13 cellular contexts compared by ENCODE assay signal in the genomic region with DNA sequence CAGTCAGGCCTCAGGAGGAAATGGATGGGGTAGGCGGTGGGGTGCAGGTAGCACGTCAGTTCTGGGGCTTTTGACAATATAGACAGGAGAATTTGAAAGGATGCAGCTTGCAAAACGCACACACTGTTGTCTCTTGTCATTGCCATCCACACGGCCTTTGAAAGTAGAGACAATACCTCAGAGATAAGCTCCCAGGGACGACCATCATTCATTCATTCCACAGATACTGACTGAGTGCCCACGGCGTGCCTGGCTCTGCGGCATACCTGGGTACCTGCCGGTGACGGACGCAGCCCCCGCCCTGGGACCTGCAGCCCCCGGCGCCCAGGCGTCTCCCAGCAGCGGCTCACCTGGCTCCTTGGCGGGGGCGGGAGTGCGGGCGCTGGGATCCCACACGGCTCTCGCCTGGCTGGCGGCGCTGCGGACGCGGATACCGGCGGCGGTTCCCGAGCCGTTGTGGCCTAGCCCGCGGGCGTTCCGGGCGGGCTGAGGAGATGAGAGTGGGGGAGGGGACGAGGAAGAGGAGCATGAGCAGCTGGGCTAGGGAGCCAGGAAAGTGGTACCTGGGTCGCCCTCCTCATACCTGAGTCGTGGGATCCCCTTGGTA. TPM values are rescaled to one million over a fixed set of nuclear protein-coding genes. Genes with fewer than 3 reads are reported as not detected.
DNase-seq lines count a peak whose midpoint lies in the region; ATAC-seq, FAIRE-seq and TF ChIP-seq lines count a peak whose summit lies in the region.
"Had no signal": no experiment of that assay in that cellular context is flagged by ENCODE, and none has a peak within 500 bp of the region (broad histone marks: within the 10 kb centered on the region; RNA-seq: fewer than 3 reads in every experiment).

A gene with protein sequence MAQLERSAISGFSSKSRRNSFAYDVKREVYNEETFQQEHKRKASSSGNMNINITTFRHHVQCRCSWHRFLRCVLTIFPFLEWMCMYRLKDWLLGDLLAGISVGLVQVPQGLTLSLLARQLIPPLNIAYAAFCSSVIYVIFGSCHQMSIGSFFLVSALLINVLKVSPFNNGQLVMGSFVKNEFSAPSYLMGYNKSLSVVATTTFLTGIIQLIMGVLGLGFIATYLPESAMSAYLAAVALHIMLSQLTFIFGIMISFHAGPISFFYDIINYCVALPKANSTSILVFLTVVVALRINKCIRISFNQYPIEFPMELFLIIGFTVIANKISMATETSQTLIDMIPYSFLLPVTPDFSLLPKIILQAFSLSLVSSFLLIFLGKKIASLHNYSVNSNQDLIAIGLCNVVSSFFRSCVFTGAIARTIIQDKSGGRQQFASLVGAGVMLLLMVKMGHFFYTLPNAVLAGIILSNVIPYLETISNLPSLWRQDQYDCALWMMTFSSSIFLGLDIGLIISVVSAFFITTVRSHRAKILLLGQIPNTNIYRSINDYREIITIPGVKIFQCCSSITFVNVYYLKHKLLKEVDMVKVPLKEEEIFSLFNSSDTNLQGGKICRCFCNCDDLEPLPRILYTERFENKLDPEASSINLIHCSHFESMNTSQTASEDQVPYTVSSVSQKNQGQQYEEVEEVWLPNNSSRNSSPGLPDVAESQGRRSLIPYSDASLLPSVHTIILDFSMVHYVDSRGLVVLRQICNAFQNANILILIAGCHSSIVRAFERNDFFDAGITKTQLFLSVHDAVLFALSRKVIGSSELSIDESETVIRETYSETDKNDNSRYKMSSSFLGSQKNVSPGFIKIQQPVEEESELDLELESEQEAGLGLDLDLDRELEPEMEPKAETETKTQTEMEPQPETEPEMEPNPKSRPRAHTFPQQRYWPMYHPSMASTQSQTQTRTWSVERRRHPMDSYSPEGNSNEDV (minus strand): TSS at position 488 of the 607 bp plus-strand sequence. CDS start 4,934 bp downstream, outside the sequence.

- no peak within 1 kb of the TSS for H3K27ac ChIP-seq in GM23338 (ENCODE audit: low read depth)
- H3K27ac ChIP-seq in adipose tissue (ENCODE audit: low read depth, low read length) = peak within 1 kb of the TSS; percentile 28
- H3K27ac ChIP-seq: esophagus muscularis mucosa had no signal

- no peaks in the 10 kb centered on the region for H3K36me3 ChIP-seq in GM23338 (ENCODE audit: insufficient read depth)
- H3K36me3 ChIP-seq: esophagus muscularis mucosa, left lung had no signal

- peaks cover 38% of the 10 kb centered on the region for H3K4me1 Mint-ChIP-seq in GM23338

- intact Hi-C loops in posterior cingulate gyrus (cut with DNase I) = no loop called here

- ATAC-seq in GM23338 = peak; percentile 21
- ATAC-seq in HG03139 (IDR thresholded peaks at IDR 0.05; ENCODE audit: unreplicated experiment) = no peak
- ATAC-seq in GM19023 (IDR thresholded peaks at IDR 0.05; ENCODE audit: unreplicated experiment) = no peak
- ATAC-seq: left lung had no signal

- peak within 1 kb of the TSS; percentile 84 for H3K4me2 ChIP-seq in GM23338

- peaks cover 6% of the 10 kb centered on the region; the same call in 1 of the 2 replicates for H3F3A ChIP-seq in GM23338 (replicated peaks; ENCODE audit: low read depth)

- FAIRE-seq in RCC 7860 (lab: Jason Lieb, UNC) = no peak

- H3K27me3 ChIP-seq in GM23338 (ENCODE audit: insufficient read depth) = peaks cover 4% of the 10 kb centered on the region; the same call in 1 of the 2 replicates

- DNase-seq in GM23338 (ENCODE audit: low spot score) (peak; percentile 60), posterior cingulate gyrus (peak in 6 of 10 donors; percentile 10 to 86 (median 33)), RCC 7860 (ENCODE audit: low spot score) (no peak)
- no peak for DNase-seq in activated CD8-positive, alpha-beta memory T cell treated with anti-CD3 and anti-CD28 coated beads, Interleukin-2, amount 50 U/mL, for 48 hours
- DNase-seq: CD8-positive, alpha-beta memory T cell; NCI-H1105 had no signal

- H3K9me3 Mint-ChIP-seq in GM23338 = no peaks in the 10 kb centered on the region
- H3K9me3 Mint-ChIP-seq: CD8-positive, alpha-beta memory T cell; T-helper 1 cell treated with Interleukin-12 subunit alpha and Interleukin-12 subunit beta and Interleukin-4 antibody, amounts not matched to agents 30 μg/mL and 1 μg/mL, for 36 hours had no signal

- peaks cover 12% of the 10 kb centered on the region for H3K27me3 Mint-ChIP-seq in GM23338 (ENCODE audit: insufficient read depth, low read depth, poor library complexity)

- no peak for TF ChIP-seq CTCF in GM23338 (conservative IDR thresholded peaks at IDR 0.05; ENCODE audit: low read depth in 2 of 2)

- peak within 1 kb of the TSS; percentile 60 for H3K4me3 ChIP-seq in GM23338
- H3K4me3 ChIP-seq in iPS-11a (ENCODE audit: low read depth, low read length) = peak within 1 kb of the TSS; percentile 29
- H3K4me3 ChIP-seq: esophagus muscularis mucosa had no signal

- 18 to 28% (median 22%) methylated on average over 34 to 40 of the region's 40 CpGs for WGBS in adipose tissue, 3 donors

- peaks cover 10% of the 10 kb centered on the region for H3K79me2 ChIP-seq in GM23338 (replicated peaks; ENCODE audit: insufficient read depth)

- no peaks in the 10 kb centered on the region for H3K36me3 Mint-ChIP-seq in GM23338 (ENCODE audit: low read depth)

- H3K27ac Mint-ChIP-seq in GM23338 = no peak within 1 kb of the TSS
- H3K27ac Mint-ChIP-seq: T-helper 1 cell treated with Interleukin-12 subunit alpha and Interleukin-12 subunit beta and Interleukin-4 antibody, amounts not matched to agents 30 μg/mL and 1 μg/mL, for 36 hours had no signal

- no peaks in the 10 kb centered on the region for H3K9me2 ChIP-seq in GM23338 (ENCODE audit: insufficient read depth)

- peaks cover 28% of the 10 kb centered on the region for H3K4me1 ChIP-seq in GM23338 (ENCODE audit: insufficient read depth)

- H2AFZ ChIP-seq in GM23338 = peak within 1 kb of the TSS; percentile 87

- H4K20me1 ChIP-seq in GM23338 (replicated peaks; ENCODE audit: insufficient read depth) = no peaks in the 10 kb centered on the region

- peak within 1 kb of the TSS; percentile 79 for H3K4me3 Mint-ChIP-seq in GM23338
- H3K4me3 Mint-ChIP-seq: CD8-positive, alpha-beta memory T cell; T-helper 1 cell treated with Interleukin-12 subunit alpha and Interleukin-12 subunit beta and Interleukin-4 antibody, amounts not matched to agents 30 μg/mL and 1 μg/mL, for 36 hours had no signal

TF ChIP-seq in GM23338, 12 proteins besides CTCF, POLR2A, EP300 and RAD21 (continues in another document):
- TF ChIP-seq NANOG (IDR thresholded peaks at IDR 0.05; ENCODE audit: borderline replicate concordance) = no peak
- TF ChIP-seq, protein P1, sequence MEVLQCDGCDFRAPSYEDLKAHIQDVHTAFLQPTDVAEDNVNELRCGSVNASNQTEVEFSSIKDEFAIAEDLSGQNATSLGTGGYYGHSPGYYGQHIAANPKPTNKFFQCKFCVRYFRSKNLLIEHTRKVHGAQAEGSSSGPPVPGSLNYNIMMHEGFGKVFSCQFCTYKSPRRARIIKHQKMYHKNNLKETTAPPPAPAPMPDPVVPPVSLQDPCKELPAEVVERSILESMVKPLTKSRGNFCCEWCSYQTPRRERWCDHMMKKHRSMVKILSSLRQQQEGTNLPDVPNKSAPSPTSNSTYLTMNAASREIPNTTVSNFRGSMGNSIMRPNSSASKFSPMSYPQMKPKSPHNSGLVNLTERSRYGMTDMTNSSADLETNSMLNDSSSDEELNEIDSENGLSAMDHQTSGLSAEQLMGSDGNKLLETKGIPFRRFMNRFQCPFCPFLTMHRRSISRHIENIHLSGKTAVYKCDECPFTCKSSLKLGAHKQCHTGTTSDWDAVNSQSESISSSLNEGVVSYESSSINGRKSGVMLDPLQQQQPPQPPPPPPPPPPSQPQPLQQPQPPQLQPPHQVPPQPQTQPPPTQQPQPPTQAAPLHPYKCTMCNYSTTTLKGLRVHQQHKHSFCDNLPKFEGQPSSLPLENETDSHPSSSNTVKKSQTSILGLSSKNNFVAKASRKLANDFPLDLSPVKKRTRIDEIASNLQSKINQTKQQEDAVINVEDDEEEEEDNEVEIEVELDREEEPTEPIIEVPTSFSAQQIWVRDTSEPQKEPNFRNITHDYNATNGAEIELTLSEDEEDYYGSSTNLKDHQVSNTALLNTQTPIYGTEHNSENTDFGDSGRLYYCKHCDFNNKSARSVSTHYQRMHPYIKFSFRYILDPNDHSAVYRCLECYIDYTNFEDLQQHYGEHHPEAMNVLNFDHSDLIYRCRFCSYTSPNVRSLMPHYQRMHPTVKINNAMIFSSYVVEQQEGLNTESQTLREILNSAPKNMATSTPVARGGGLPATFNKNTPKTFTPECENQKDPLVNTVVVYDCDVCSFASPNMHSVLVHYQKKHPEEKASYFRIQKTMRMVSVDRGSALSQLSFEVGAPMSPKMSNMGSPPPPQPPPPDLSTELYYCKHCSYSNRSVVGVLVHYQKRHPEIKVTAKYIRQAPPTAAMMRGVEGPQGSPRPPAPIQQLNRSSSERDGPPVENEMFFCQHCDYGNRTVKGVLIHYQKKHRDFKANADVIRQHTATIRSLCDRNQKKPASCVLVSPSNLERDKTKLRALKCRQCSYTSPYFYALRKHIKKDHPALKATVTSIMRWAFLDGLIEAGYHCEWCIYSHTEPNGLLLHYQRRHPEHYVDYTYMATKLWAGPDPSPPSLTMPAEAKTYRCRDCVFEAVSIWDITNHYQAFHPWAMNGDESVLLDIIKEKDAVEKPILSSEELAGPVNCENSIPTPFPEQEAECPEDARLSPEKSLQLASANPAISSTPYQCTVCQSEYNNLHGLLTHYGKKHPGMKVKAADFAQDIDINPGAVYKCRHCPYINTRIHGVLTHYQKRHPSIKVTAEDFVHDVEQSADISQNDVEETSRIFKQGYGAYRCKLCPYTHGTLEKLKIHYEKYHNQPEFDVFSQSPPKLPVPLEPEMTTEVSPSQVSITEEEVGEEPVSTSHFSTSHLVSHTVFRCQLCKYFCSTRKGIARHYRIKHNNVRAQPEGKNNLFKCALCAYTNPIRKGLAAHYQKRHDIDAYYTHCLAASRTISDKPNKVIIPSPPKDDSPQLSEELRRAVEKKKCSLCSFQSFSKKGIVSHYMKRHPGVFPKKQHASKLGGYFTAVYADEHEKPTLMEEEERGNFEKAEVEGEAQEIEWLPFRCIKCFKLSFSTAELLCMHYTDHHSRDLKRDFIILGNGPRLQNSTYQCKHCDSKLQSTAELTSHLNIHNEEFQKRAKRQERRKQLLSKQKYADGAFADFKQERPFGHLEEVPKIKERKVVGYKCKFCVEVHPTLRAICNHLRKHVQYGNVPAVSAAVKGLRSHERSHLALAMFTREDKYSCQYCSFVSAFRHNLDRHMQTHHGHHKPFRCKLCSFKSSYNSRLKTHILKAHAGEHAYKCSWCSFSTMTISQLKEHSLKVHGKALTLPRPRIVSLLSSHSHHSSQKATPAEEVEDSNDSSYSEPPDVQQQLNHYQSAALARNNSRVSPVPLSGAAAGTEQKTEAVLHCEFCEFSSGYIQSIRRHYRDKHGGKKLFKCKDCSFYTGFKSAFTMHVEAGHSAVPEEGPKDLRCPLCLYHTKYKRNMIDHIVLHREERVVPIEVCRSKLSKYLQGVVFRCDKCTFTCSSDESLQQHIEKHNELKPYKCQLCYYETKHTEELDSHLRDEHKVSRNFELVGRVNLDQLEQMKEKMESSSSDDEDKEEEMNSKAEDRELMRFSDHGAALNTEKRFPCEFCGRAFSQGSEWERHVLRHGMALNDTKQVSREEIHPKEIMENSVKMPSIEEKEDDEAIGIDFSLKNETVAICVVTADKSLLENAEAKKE (CRISPR knock-in tag; IDR thresholded peaks at IDR 0.05) = no peak

RNA-seq across cellular contexts. Expression of the gene that starts here (rescaled TPM):
- total RNA-seq in GM23338 (2014; rRNA removed; shearing (Covaris generic)) = 1.9 and 2.9 TPM in 2 replicates
- polyA plus RNA-seq in GM23338 (2016; fragmentation: Nextera tagmentation; extraction: Ambion mirVana) (0.89 and 1.1 TPM in 2 replicates), adipose tissue (under 1 TPM in 2 of 3 donors, not detected in 1; 0.05 to 0.43 TPM)
- total RNA-seq: CD8-positive, alpha-beta memory T cell had no signal
- polyA plus RNA-seq: CD8-positive, alpha-beta memory T cell had no signal

Comparison
In these comparisons a context has a peak if more than half of its experiments do, and no peak if none do; other contexts are left out.
1. DNase-seq: peak in GM23338 (single experiment) and posterior cingulate gyrus (6 of 10); none in RCC 7860 (single experiment) and activated CD8-positive, alpha-beta memory T cell treated with anti-CD3 and anti-CD28 coated beads, Interleukin-2, amount 50 U/mL, for 48 hours (single experiment).